Comparison of ENCODE assay signal across 8 cellular contexts in the genomic region with DNA sequence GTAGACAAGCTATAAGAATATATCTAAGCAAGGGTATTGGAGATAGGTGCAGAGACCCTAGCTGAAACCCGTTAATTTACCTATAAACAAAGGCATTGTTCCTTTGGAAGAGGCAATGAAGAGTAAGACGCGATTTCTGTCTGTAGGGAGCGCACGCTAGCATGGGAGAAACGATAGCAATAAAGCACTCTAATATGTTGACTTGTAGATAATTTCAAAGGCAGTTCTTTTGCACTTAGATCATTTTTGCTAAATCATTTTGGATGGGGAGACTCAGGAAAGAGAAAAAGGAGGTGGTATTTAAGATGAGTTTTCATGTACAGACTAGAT. TPM values are rescaled to one million over a fixed set of nuclear protein-coding genes. Genes with fewer than 3 reads are reported as not detected.
A peak's percentile ranks its signal among the peaks of the same experiment; 100 is the strongest.
DNase-seq lines count a peak whose midpoint lies in the region; ATAC-seq and TF ChIP-seq lines count a peak whose summit lies in the region.

No MANE protein-coding gene starts in this region.

- peaks cover 0 to 15% (median 9%) of the 10 kb centered on the region in 4 donors for H3K4me1 ChIP-seq in tibial artery

- no peaks in the 10 kb centered on the region for H3K27me3 ChIP-seq in tibial artery

- no peak for ATAC-seq in natural killer cell treated with Interleukin-12 subunit alpha and Interleukin-12 subunit beta and Interleukin-15 and Interleukin-18, amount 100 ng/mL, for 72 hours

- peak; percentile 22 for DNase-seq in activated CD4-positive, alpha-beta memory T cell treated with anti-CD3 and anti-CD28 coated beads for 36 hours
- no peak for DNase-seq in activated CD4-positive, alpha-beta memory T cell treated with anti-CD3 and anti-CD28 coated beads, Interleukin-2, amount 10 ng/mL, durations not matched to agents 7 days and 5 days
- DNase-seq in tibial artery, result no peak
- no peak for DNase-seq in natural killer cell treated with Interleukin-12 subunit alpha and Interleukin-12 subunit beta and Interleukin-15 and Interleukin-18, amount 100 ng/mL, for 72 hours (ENCODE audit: low spot score)
- DNase-seq in posterior cingulate gyrus, result no peak
- no peak for DNase-seq in NCI-H526 treated with DMSO at 0.1 percent for 48 hours (lab: John Stamatoyannopoulos, UW)

- H3K4me3 ChIP-seq in iPS-18c (ENCODE audit: insufficient read depth, low read depth, low read length), result peak overlapping the region; percentile 96
- H3K4me3 ChIP-seq in tibial artery, result peak overlapping the region; percentile 63 to 70

- H3K4me3 Mint-ChIP-seq in activated CD4-positive, alpha-beta memory T cell treated with anti-CD3 and anti-CD28 coated beads for 36 hours, result no peak overlapping the region
- H3K4me3 Mint-ChIP-seq in activated CD4-positive, alpha-beta memory T cell treated with anti-CD3 and anti-CD28 coated beads, Interleukin-2, amount 10 ng/mL, durations not matched to agents 7 days and 5 days, result no peak overlapping the region
- no peak overlapping the region for H3K4me3 Mint-ChIP-seq in natural killer cell treated with Interleukin-12 subunit alpha and Interleukin-12 subunit beta and Interleukin-15 and Interleukin-18, amount 100 ng/mL, for 72 hours

- intact Hi-C loops in activated CD4-positive, alpha-beta memory T cell treated with anti-CD3 and anti-CD28 coated beads for 36 hours (cut with micrococcal nuclease), result no loop called here
- intact Hi-C loops in tibial artery (cut with DNase I; ENCODE audit: low total_unique reads), result no loop called here
- intact Hi-C loops in posterior cingulate gyrus (cut with DNase I), result no loop called here

- no peaks in the 10 kb centered on the region for H3K36me3 Mint-ChIP-seq in activated CD4-positive, alpha-beta memory T cell treated with anti-CD3 and anti-CD28 coated beads for 36 hours
- H3K36me3 Mint-ChIP-seq in activated CD4-positive, alpha-beta memory T cell treated with anti-CD3 and anti-CD28 coated beads, Interleukin-2, amount 10 ng/mL, durations not matched to agents 7 days and 5 days (ENCODE audit: low read depth), result peaks cover 8% of the 10 kb centered on the region
- H3K36me3 Mint-ChIP-seq in natural killer cell treated with Interleukin-12 subunit alpha and Interleukin-12 subunit beta and Interleukin-15 and Interleukin-18, amount 100 ng/mL, for 72 hours, result peaks cover 2% of the 10 kb centered on the region

- H3K27ac Mint-ChIP-seq in activated CD4-positive, alpha-beta memory T cell treated with anti-CD3 and anti-CD28 coated beads for 36 hours, result no peak overlapping the region
- no peak overlapping the region for H3K27ac Mint-ChIP-seq in activated CD4-positive, alpha-beta memory T cell treated with anti-CD3 and anti-CD28 coated beads, Interleukin-2, amount 10 ng/mL, durations not matched to agents 7 days and 5 days
- H3K27ac Mint-ChIP-seq in natural killer cell treated with Interleukin-12 subunit alpha and Interleukin-12 subunit beta and Interleukin-15 and Interleukin-18, amount 100 ng/mL, for 72 hours, result no peak overlapping the region

- TF ChIP-seq CTCF in VCaP (conservative IDR thresholded peaks at IDR 0.05) (peak; percentile 59), tibial artery (IDR thresholded peaks at IDR 0.05) (no peak)

- CTCF ChIA-PET in activated CD4-positive, alpha-beta memory T cell treated with anti-CD3 and anti-CD28 coated beads for 36 hours (lab: Charles Lee), result interaction anchor here (0.8 to 3.6 kb wide), 6 partner anchors 12 to 716 kb away, joined by 3 to 38 read pairs (median 5); a partner anchor contains a TSS
- CTCF ChIA-PET in activated CD4-positive, alpha-beta memory T cell treated with anti-CD3 and anti-CD28 coated beads, Interleukin-2, amount 10 ng/mL, durations not matched to agents 7 days and 5 days (lab: Charles Lee), result interaction anchor here (0.7 to 5.1 kb wide), 11 partner anchors 9 to 588 kb away, joined by 3 to 40 read pairs (median 4); a partner anchor contains a TSS

- no peaks in the 10 kb centered on the region for H3K9me3 ChIP-seq in iPS-18c (ENCODE audit: control insufficient read depth, insufficient read depth, low read length)
- no peaks in the 10 kb centered on the region for H3K9me3 ChIP-seq in tibial artery

- H3K4me1 Mint-ChIP-seq in activated CD4-positive, alpha-beta memory T cell treated with anti-CD3 and anti-CD28 coated beads for 36 hours (ENCODE audit: low read depth), result no peaks in the 10 kb centered on the region
- H3K4me1 Mint-ChIP-seq in activated CD4-positive, alpha-beta memory T cell treated with anti-CD3 and anti-CD28 coated beads, Interleukin-2, amount 10 ng/mL, durations not matched to agents 7 days and 5 days, result peaks cover 2% of the 10 kb centered on the region
- no peaks in the 10 kb centered on the region for H3K4me1 Mint-ChIP-seq in natural killer cell treated with Interleukin-12 subunit alpha and Interleukin-12 subunit beta and Interleukin-15 and Interleukin-18, amount 100 ng/mL, for 72 hours (ENCODE audit: low read depth in 2 of 2)

- H3K9me3 Mint-ChIP-seq in activated CD4-positive, alpha-beta memory T cell treated with anti-CD3 and anti-CD28 coated beads for 36 hours, result no peaks in the 10 kb centered on the region
- no peaks in the 10 kb centered on the region for H3K9me3 Mint-ChIP-seq in activated CD4-positive, alpha-beta memory T cell treated with anti-CD3 and anti-CD28 coated beads, Interleukin-2, amount 10 ng/mL, durations not matched to agents 7 days and 5 days
- H3K9me3 Mint-ChIP-seq in natural killer cell treated with Interleukin-12 subunit alpha and Interleukin-12 subunit beta and Interleukin-15 and Interleukin-18, amount 100 ng/mL, for 72 hours, result no peaks in the 10 kb centered on the region

- H3K27me3 Mint-ChIP-seq in activated CD4-positive, alpha-beta memory T cell treated with anti-CD3 and anti-CD28 coated beads for 36 hours, result no peaks in the 10 kb centered on the region
- H3K27me3 Mint-ChIP-seq in activated CD4-positive, alpha-beta memory T cell treated with anti-CD3 and anti-CD28 coated beads, Interleukin-2, amount 10 ng/mL, durations not matched to agents 7 days and 5 days, result no peaks in the 10 kb centered on the region
- no peaks in the 10 kb centered on the region for H3K27me3 Mint-ChIP-seq in natural killer cell treated with Interleukin-12 subunit alpha and Interleukin-12 subunit beta and Interleukin-15 and Interleukin-18, amount 100 ng/mL, for 72 hours

- POLR2A ChIA-PET in activated CD4-positive, alpha-beta memory T cell treated with anti-CD3 and anti-CD28 coated beads for 36 hours (lab: Charles Lee), result interaction anchor here (1.4 to 4.5 kb wide), 3 partner anchors 10 to 16 kb away, joined by 3 to 31 read pairs (median 4); a partner anchor contains a TSS
- POLR2A ChIA-PET in activated CD4-positive, alpha-beta memory T cell treated with anti-CD3 and anti-CD28 coated beads, Interleukin-2, amount 10 ng/mL, durations not matched to agents 7 days and 5 days (lab: Charles Lee), result interaction anchor here (1.0 to 4.8 kb wide), 6 partner anchors 9 to 152 kb away, joined by 3 to 74 read pairs (median 4); a partner anchor contains a TSS

- H3K36me3 ChIP-seq in tibial artery, result no peaks in the 10 kb centered on the region

- peak overlapping the region; percentile 67 for H3K27ac ChIP-seq in VCaP
- peak overlapping the region in 1 of 2 donors; percentile 73 for H3K27ac ChIP-seq in tibial artery

RNA-seq across cellular contexts. Expression of a gene that starts 0.6 kb away (rescaled TPM):
- 10 to 100 TPM; 14.4 to 14.7 TPM for total RNA-seq in activated CD4-positive, alpha-beta memory T cell treated with anti-CD3 and anti-CD28 coated beads for 36 hours
- 10 to 100 TPM; 11.6 to 13.4 TPM for total RNA-seq in activated CD4-positive, alpha-beta memory T cell treated with anti-CD3 and anti-CD28 coated beads, Interleukin-2, amount 10 ng/mL, durations not matched to agents 7 days and 5 days
- 10 to 100 TPM; 13.4 to 23.4 TPM for total RNA-seq in natural killer cell treated with Interleukin-12 subunit alpha and Interleukin-12 subunit beta and Interleukin-15 and Interleukin-18, amount 100 ng/mL, for 72 hours

RNA-seq across cellular contexts. Expression of a gene that starts 13.0 kb away (rescaled TPM):
- 10 to 100 TPM; 59.7 to 63.5 TPM for total RNA-seq in activated CD4-positive, alpha-beta memory T cell treated with anti-CD3 and anti-CD28 coated beads for 36 hours
- 10 to 100 TPM; 91.4 to 94.6 TPM for total RNA-seq in activated CD4-positive, alpha-beta memory T cell treated with anti-CD3 and anti-CD28 coated beads, Interleukin-2, amount 10 ng/mL, durations not matched to agents 7 days and 5 days
- total RNA-seq in natural killer cell treated with Interleukin-12 subunit alpha and Interleukin-12 subunit beta and Interleukin-15 and Interleukin-18, amount 100 ng/mL, for 72 hours, result 100 to 1,000 TPM; 109 to 124 TPM

RNA-seq across cellular contexts. Expression of a gene that starts 57.6 kb away (rescaled TPM):
- total RNA-seq in activated CD4-positive, alpha-beta memory T cell treated with anti-CD3 and anti-CD28 coated beads for 36 hours, result 1 to 10 TPM; 1.2 to 1.9 TPM
- total RNA-seq in activated CD4-positive, alpha-beta memory T cell treated with anti-CD3 and anti-CD28 coated beads, Interleukin-2, amount 10 ng/mL, durations not matched to agents 7 days and 5 days, result under 1 TPM; 0.68 to 0.88 TPM
- 10 to 100 TPM; 14.1 to 20.6 TPM for total RNA-seq in natural killer cell treated with Interleukin-12 subunit alpha and Interleukin-12 subunit beta and Interleukin-15 and Interleukin-18, amount 100 ng/mL, for 72 hours

Comparison
In these comparisons a context has a peak if more than half of its experiments do, and no peak if none do; other contexts are left out.
1. RNA of a gene that starts 57.6 kb away (total RNA-seq): 14.1 to 20.6 TPM in natural killer cell treated with Interleukin-12 subunit alpha and Interleukin-12 subunit beta and Interleukin-15 and Interleukin-18, amount 100 ng/mL, for 72 hours; 1.2 to 1.9 TPM in activated CD4-positive, alpha-beta memory T cell treated with anti-CD3 and anti-CD28 coated beads for 36 hours and 0.68 to 0.88 TPM in activated CD4-positive, alpha-beta memory T cell treated with anti-CD3 and anti-CD28 coated beads, Interleukin-2, amount 10 ng/mL, durations not matched to agents 7 days and 5 days; every median in the first group is over 4 times any median in the second.